9 cellular contexts compared by ENCODE assay signal in the genomic region with DNA sequence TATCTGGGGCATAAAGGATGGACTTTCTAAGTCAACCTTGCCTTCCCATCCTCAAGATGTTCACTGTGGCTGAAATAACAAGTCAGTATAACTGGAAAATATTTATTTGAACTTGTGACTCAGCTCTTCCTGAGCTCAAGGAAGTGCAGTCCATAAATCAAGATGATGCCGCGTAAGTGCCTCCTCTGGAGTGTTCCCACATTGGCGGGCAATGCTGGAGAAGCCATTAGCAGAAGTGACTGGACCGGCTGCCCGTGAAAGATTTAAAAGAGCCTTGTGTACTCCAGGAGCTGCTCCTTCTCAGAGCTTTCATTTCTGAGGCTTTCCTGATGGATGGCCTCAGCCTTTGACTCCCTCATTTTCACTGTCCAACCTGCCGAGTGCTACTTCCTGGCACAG. TPM values are rescaled to one million over a fixed set of nuclear protein-coding genes. Genes with fewer than 3 reads are reported as not detected.
DNase-seq lines count a peak whose midpoint lies in the region; ATAC-seq and TF ChIP-seq lines count a peak whose summit lies in the region.
"Had no signal": no experiment of that assay in that cellular context is flagged by ENCODE, and none has a peak within 500 bp of the region (broad histone marks: within the 10 kb centered on the region; RNA-seq: fewer than 3 reads in every experiment).

No MANE protein-coding gene starts in this region.

- H3K27ac ChIP-seq in HCT116 (ENCODE audit: low read depth, low read length) (no peak overlapping the region), foreskin keratinocyte (no peak overlapping the region), stomach (peak overlapping the region in 4 of 5 donors; percentile 20 to 78 (median 76))

- no peak for DNase-seq in HCT116 (ENCODE audit: low read depth, low spot score)
- DNase-seq in NOMO-1 treated with DMSO at 0.1 percent for 48 hours (lab: John Stamatoyannopoulos, UW; ENCODE audit: unreplicated experiment) = peak; percentile 79
- peak in 1 of 2 donors; percentile 60 for DNase-seq in foreskin keratinocyte
- DNase-seq in stomach = peak; percentile 41
- DNase-seq in T-helper 1 cell = no peak
- no peak for DNase-seq in hippocampal formation (lab: John Stamatoyannopoulos, UW)
- DNase-seq: activated CD4-positive, alpha-beta T cell treated with anti-CD3 and anti-CD28 coated beads for 48 hours had no signal

- H3K4me1 ChIP-seq in HCT116 (ENCODE audit: control insufficient read depth in 1 of 2, insufficient read depth in 2 of 2, low read length in 2 of 2) = peaks cover 0 to 12% of the 10 kb centered on the region in 2 experiments; a peak in 2 of 4 replicates
- H3K4me1 ChIP-seq in foreskin keratinocyte = no peaks in the 10 kb centered on the region
- H3K4me1 ChIP-seq in stomach = peaks cover 0 to 46% (median 31%) of the 10 kb centered on the region in 4 donors

- intact Hi-C loops in HCT116 (cut with micrococcal nuclease) = no loop called here
- intact Hi-C loops in stomach (cut with DNase I; ENCODE audit: low total_unique reads) = no loop called here

- H3K9me2 ChIP-seq in HCT116 (ENCODE audit: insufficient read depth) = no peaks in the 10 kb centered on the region

- ATAC-seq in HCT116 (no peak; the same call in 1 of the 2 replicates), foreskin keratinocyte (peak; percentile 78), HG03095 (IDR thresholded peaks at IDR 0.05; ENCODE audit: unreplicated experiment) (no peak), HG02973 (IDR thresholded peaks at IDR 0.05; ENCODE audit: unreplicated experiment) (no peak)

- TF ChIP-seq CTCF in HCT116 (IDR thresholded peaks at IDR 0.05 in 2 of 3, conservative IDR thresholded peaks at IDR 0.05 in 1 of 3; ENCODE audit: borderline replicate concordance in 1 of 3, insufficient read depth in 1 of 3, low read depth in 2 of 3, low read length in 2 of 3) (no peak), foreskin keratinocyte (conservative IDR thresholded peaks at IDR 0.05) (no peak), stomach (IDR thresholded peaks at IDR 0.05) (no peak)

- no TSS peak for BruUV-seq in HCT116 (replicated peaks; lab: Mats Ljungman, UMichigan)

- RAD21 ChIA-PET in HCT116 (lab: Charles Lee; ENCODE audit: low non-redundant PET in 1 of 2, low total read pairs in 2 of 2, uncharacterized antibody in 2 of 2, unreplicated experiment in 2 of 2) = no interaction called here

- no peak for TF ChIP-seq RAD21 in HCT116 (IDR thresholded peaks at IDR 0.05; ENCODE audit: low read depth)

- H3K9ac ChIP-seq in HCT116 (ENCODE audit: low read length) = no peak overlapping the region

- H3K4me3 ChIP-seq in HCT116 (replicated peaks in 1 of 2; ENCODE audit: low read depth in 1 of 2, low read length in 2 of 2) (no peak overlapping the region), stomach (no peak overlapping the region)

- H4K20me1 ChIP-seq in HCT116 (ENCODE audit: insufficient read depth) = no peaks in the 10 kb centered on the region; the same call in 1 of the 2 replicates

- TF ChIP-seq POLR2A in HCT116 (IDR thresholded peaks at IDR 0.05; ENCODE audit: borderline replicate concordance, extremely low read depth, insufficient read depth, insufficient read length) (no peak), stomach (IDR thresholded peaks at IDR 0.05) (no peak)

- POLR2A ChIA-PET in HCT116 (lab: Charles Lee) = no interaction called here

- peak overlapping the region; percentile 27 for H3K4me2 ChIP-seq in HCT116 (ENCODE audit: low read length)

- H3K9me3 ChIP-seq in HCT116 (ENCODE audit: control insufficient read depth in 1 of 2, insufficient read depth in 1 of 2, low read depth in 1 of 2, low read length in 2 of 2) (no peaks in the 10 kb centered on the region), stomach (no peaks in the 10 kb centered on the region)

- H3K36me3 ChIP-seq in HCT116 (ENCODE audit: control insufficient read depth in 1 of 2, insufficient read depth in 2 of 2, low read length in 2 of 2) = no peaks in the 10 kb centered on the region
- no peaks in the 10 kb centered on the region for H3K36me3 ChIP-seq in stomach

- H2AFZ ChIP-seq in HCT116 (ENCODE audit: low read depth, low read length, poor library complexity, severe bottlenecking) = no peak overlapping the region

- no peaks in the 10 kb centered on the region for H3K27me3 ChIP-seq in HCT116 (ENCODE audit: insufficient read depth, low read length)
- peaks cover 47% of the 10 kb centered on the region for H3K27me3 ChIP-seq in foreskin keratinocyte
- H3K27me3 ChIP-seq in stomach = no peaks in the 10 kb centered on the region

- CTCF ChIA-PET in HCT116 (lab: Charles Lee) = interaction anchor here (0.6 to 1.1 kb wide), 2 partner anchors 17 to 80 kb away, joined by 3 to 4 read pairs; a partner anchor contains a TSS

- TF ChIP-seq EP300 in stomach (IDR thresholded peaks at IDR 0.05) = no peak

- H3K79me2 ChIP-seq in HCT116 (ENCODE audit: insufficient read depth, low read length) = no peaks in the 10 kb centered on the region

- 18 to 41% (median 31%) methylated on average over 6 of the region's 6 CpGs for WGBS in stomach, 5 donors

TF ChIP-seq in HCT116, 20 proteins besides CTCF, POLR2A, EP300 and RAD21 (continues in another document):
- TF ChIP-seq, protein P1, sequence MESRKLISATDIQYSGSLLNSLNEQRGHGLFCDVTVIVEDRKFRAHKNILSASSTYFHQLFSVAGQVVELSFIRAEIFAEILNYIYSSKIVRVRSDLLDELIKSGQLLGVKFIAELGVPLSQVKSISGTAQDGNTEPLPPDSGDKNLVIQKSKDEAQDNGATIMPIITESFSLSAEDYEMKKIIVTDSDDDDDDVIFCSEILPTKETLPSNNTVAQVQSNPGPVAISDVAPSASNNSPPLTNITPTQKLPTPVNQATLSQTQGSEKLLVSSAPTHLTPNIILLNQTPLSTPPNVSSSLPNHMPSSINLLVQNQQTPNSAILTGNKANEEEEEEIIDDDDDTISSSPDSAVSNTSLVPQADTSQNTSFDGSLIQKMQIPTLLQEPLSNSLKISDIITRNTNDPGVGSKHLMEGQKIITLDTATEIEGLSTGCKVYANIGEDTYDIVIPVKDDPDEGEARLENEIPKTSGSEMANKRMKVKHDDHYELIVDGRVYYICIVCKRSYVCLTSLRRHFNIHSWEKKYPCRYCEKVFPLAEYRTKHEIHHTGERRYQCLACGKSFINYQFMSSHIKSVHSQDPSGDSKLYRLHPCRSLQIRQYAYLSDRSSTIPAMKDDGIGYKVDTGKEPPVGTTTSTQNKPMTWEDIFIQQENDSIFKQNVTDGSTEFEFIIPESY (IDR thresholded peaks at IDR 0.05; ENCODE audit: extremely low read depth, insufficient replicate concordance, low read length) = no peak
- no peak for TF ChIP-seq TCF7L2 (IDR thresholded peaks at IDR 0.05; ENCODE audit: borderline replicate concordance, extremely low read depth, insufficient read depth, insufficient read length)
- TF ChIP-seq SIN3A (IDR thresholded peaks at IDR 0.05; ENCODE audit: low read depth) = no peak
- TF ChIP-seq SP1 (IDR thresholded peaks at IDR 0.05; ENCODE audit: low read depth) = peak; percentile 59
- no peak for TF ChIP-seq ELF1 (IDR thresholded peaks at IDR 0.05; ENCODE audit: borderline replicate concordance, low read depth)
- no peak for TF ChIP-seq ZFX (IDR thresholded peaks at IDR 0.05)
- TF ChIP-seq ZNF274 (IDR thresholded peaks at IDR 0.05; ENCODE audit: low read depth, low read length) = no peak
- TF ChIP-seq, protein P2, sequence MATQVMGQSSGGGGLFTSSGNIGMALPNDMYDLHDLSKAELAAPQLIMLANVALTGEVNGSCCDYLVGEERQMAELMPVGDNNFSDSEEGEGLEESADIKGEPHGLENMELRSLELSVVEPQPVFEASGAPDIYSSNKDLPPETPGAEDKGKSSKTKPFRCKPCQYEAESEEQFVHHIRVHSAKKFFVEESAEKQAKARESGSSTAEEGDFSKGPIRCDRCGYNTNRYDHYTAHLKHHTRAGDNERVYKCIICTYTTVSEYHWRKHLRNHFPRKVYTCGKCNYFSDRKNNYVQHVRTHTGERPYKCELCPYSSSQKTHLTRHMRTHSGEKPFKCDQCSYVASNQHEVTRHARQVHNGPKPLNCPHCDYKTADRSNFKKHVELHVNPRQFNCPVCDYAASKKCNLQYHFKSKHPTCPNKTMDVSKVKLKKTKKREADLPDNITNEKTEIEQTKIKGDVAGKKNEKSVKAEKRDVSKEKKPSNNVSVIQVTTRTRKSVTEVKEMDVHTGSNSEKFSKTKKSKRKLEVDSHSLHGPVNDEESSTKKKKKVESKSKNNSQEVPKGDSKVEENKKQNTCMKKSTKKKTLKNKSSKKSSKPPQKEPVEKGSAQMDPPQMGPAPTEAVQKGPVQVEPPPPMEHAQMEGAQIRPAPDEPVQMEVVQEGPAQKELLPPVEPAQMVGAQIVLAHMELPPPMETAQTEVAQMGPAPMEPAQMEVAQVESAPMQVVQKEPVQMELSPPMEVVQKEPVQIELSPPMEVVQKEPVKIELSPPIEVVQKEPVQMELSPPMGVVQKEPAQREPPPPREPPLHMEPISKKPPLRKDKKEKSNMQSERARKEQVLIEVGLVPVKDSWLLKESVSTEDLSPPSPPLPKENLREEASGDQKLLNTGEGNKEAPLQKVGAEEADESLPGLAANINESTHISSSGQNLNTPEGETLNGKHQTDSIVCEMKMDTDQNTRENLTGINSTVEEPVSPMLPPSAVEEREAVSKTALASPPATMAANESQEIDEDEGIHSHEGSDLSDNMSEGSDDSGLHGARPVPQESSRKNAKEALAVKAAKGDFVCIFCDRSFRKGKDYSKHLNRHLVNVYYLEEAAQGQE (IDR thresholded peaks at IDR 0.05; ENCODE audit: low read depth) = no peak
- no peak for TF ChIP-seq EZH2 (IDR thresholded peaks at IDR 0.05)
- peak; percentile 55; the same call in 1 of the 2 replicates for TF ChIP-seq CBX3 (IDR thresholded peaks at IDR 0.05; ENCODE audit: low read depth)
- TF ChIP-seq, protein P3, sequence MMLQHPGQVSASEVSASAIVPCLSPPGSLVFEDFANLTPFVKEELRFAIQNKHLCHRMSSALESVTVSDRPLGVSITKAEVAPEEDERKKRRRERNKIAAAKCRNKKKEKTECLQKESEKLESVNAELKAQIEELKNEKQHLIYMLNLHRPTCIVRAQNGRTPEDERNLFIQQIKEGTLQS (IDR thresholded peaks at IDR 0.05) = no peak
- TF ChIP-seq POLR2AphosphoS5 (IDR thresholded peaks at IDR 0.05; ENCODE audit: low read depth, low read length) = no peak
- TF ChIP-seq YY1 (IDR thresholded peaks at IDR 0.05; ENCODE audit: extremely low read depth, insufficient replicate concordance, low read depth, low read length) = no peak
- no peak for TF ChIP-seq EGR1 (IDR thresholded peaks at IDR 0.05; ENCODE audit: low read depth)
- TF ChIP-seq JUND (IDR thresholded peaks at IDR 0.05) = peak; percentile 31; the same call in 1 of the 2 replicates
- TF ChIP-seq SRF (IDR thresholded peaks at IDR 0.05; ENCODE audit: low read depth) = no peak
- TF ChIP-seq FOSL1 (IDR thresholded peaks at IDR 0.05; ENCODE audit: low read depth) = peak; percentile 43; the same call in 1 of the 2 replicates
- TF ChIP-seq CEBPB (IDR thresholded peaks at IDR 0.05; ENCODE audit: low read depth) = no peak

RNA-seq across cellular contexts. Expression of a gene that starts 17.4 kb away (rescaled TPM):
- total RNA-seq in HCT116 (2021; ENCODE audit: unreplicated experiment) = 4.4 TPM
- polyA plus RNA-seq in HCT116 (2012) = 3.2 and 5.7 TPM in 2 replicates
- not detected in 2 replicates for total RNA-seq in foreskin keratinocyte
- polyA plus RNA-seq in foreskin keratinocyte = not detected in 2 replicates
- total RNA-seq in stomach = 10 to 100 TPM in 2 of 5 donors, 1 to 10 TPM in 3; 4.6 to 34.8 (median 9.6) TPM
- polyA plus RNA-seq in stomach = 10 to 100 TPM in 2 of 3 donors, 1 to 10 TPM in 1; 4.9 to 13.0 (median 12.8) TPM

Comparison
In these comparisons a context has a peak if more than half of its experiments do, and no peak if none do; other contexts are left out.
1. DNase-seq: peak in NOMO-1 treated with DMSO at 0.1 percent for 48 hours (single experiment) and stomach (single experiment); none in HCT116 (single experiment), T-helper 1 cell (0 of 5) and hippocampal formation (0 of 2).
2. H3K27ac ChIP-seq: peak in stomach (4 of 5); none in HCT116 (single experiment) and foreskin keratinocyte (single experiment).